19 cellular contexts compared by ENCODE assay signal in genomic region chr10:98516352-98516751, GRCh38.
"Had no signal": no experiment of that assay in that cellular context is flagged by ENCODE, and none has a peak within 500 bp of the region (broad histone marks: within the 10 kb centered on the region; RNA-seq: fewer than 3 reads in every experiment).

No MANE protein-coding gene starts in this region.

- H3K36me3 Mint-ChIP-seq: activated naive CD4-positive, alpha-beta T cell treated with anti-CD3 and anti-CD28 coated beads, Interleukin-2, amount 10 ng/mL, durations not matched to agents 7 days and 5 days; stimulated activated naive B cell treated with anti-CD40 and anti-IgM and Interleukin-4, amounts not matched to agents 10 μg/mL and 1 μg/mL and 100 μg/mL, for 72 hours had no signal

- H3K36me3 ChIP-seq: ascending aorta, breast epithelium, esophagus squamous epithelium had no signal

- H3K4me3 ChIP-seq: ascending aorta, breast epithelium, esophagus squamous epithelium had no signal

- H2AFZ ChIP-seq: parathyroid adenoma had no signal

- H3K27ac ChIP-seq: ascending aorta, esophagus squamous epithelium, parathyroid adenoma had no signal

- H3K9me3 ChIP-seq: ascending aorta, breast epithelium, esophagus squamous epithelium had no signal

- H3K4me3 Mint-ChIP-seq: activated CD4-positive, alpha-beta T cell treated with anti-CD3 and anti-CD28 coated beads, Interleukin-2, amount 10 ng/mL, durations not matched to agents 24 days and 14 days; activated CD8-positive, alpha-beta T cell treated with anti-CD3 and anti-CD28 coated beads, Interleukin-2, amount 10 ng/mL, durations not matched to agents 7 days and 5 days; activated naive CD4-positive, alpha-beta T cell treated with anti-CD3 and anti-CD28 coated beads, Interleukin-2, amount 10 ng/mL, durations not matched to agents 7 days and 5 days; activated naive CD8-positive, alpha-beta T cell treated with anti-CD3 and anti-CD28 coated beads, Interleukin-2, amount 50 U/mL, for 24 hours; activated T-cell treated with anti-CD3 and anti-CD28 coated beads, Interleukin-2, amount 50 U/mL, for 4 hours; dendritic cell treated with granulocyte-macrophage colony-stimulating factor and Interleukin-4, amounts not matched to agents 40 ng/mL and 50 ng/mL, for 4 days; nephron; stimulated activated naive B cell treated with anti-CD40 and anti-IgM and Interleukin-4, amounts not matched to agents 10 μg/mL and 1 μg/mL and 100 μg/mL, for 72 hours had no signal

- H3K4me1 Mint-ChIP-seq: activated CD4-positive, alpha-beta T cell treated with anti-CD3 and anti-CD28 coated beads, Interleukin-2, amount 10 ng/mL, durations not matched to agents 24 days and 14 days; activated naive CD4-positive, alpha-beta T cell treated with anti-CD3 and anti-CD28 coated beads, Interleukin-2, amount 10 ng/mL, durations not matched to agents 7 days and 5 days; activated naive CD8-positive, alpha-beta T cell treated with anti-CD3 and anti-CD28 coated beads, Interleukin-2, amount 50 U/mL, for 24 hours; stimulated activated naive B cell treated with anti-CD40 and anti-IgM and Interleukin-4, amounts not matched to agents 10 μg/mL and 1 μg/mL and 100 μg/mL, for 72 hours had no signal

- H3K9me3 Mint-ChIP-seq: activated CD4-positive, alpha-beta T cell treated with anti-CD3 and anti-CD28 coated beads, Interleukin-2, amount 10 ng/mL, durations not matched to agents 24 days and 14 days; activated naive CD4-positive, alpha-beta T cell treated with anti-CD3 and anti-CD28 coated beads, Interleukin-2, amount 10 ng/mL, durations not matched to agents 7 days and 5 days; activated naive CD8-positive, alpha-beta T cell treated with anti-CD3 and anti-CD28 coated beads, Interleukin-2, amount 50 U/mL, for 24 hours; activated T-cell treated with anti-CD3 and anti-CD28 coated beads, Interleukin-2, amount 50 U/mL, for 4 hours; nephron had no signal

- H3K27ac Mint-ChIP-seq: activated CD4-positive, alpha-beta T cell treated with anti-CD3 and anti-CD28 coated beads, Interleukin-2, amount 10 ng/mL, durations not matched to agents 24 days and 14 days; activated CD8-positive, alpha-beta T cell treated with anti-CD3 and anti-CD28 coated beads, Interleukin-2, amount 10 ng/mL, durations not matched to agents 7 days and 5 days; activated naive CD4-positive, alpha-beta T cell treated with anti-CD3 and anti-CD28 coated beads, Interleukin-2, amount 10 ng/mL, durations not matched to agents 7 days and 5 days; activated naive CD8-positive, alpha-beta T cell treated with anti-CD3 and anti-CD28 coated beads, Interleukin-2, amount 50 U/mL, for 24 hours; dendritic cell treated with granulocyte-macrophage colony-stimulating factor and Interleukin-4, amounts not matched to agents 40 ng/mL and 50 ng/mL, for 4 days; nephron; stimulated activated naive B cell treated with anti-CD40 and anti-IgM and Interleukin-4, amounts not matched to agents 10 μg/mL and 1 μg/mL and 100 μg/mL, for 72 hours had no signal

- DNase-seq: activated CD4-positive, alpha-beta T cell treated with anti-CD3 and anti-CD28 coated beads, Interleukin-2, amount 10 ng/mL, durations not matched to agents 24 days and 14 days; activated CD4-positive, CD25-positive, alpha-beta regulatory T cell; activated CD8-positive, alpha-beta T cell treated with anti-CD3 and anti-CD28 coated beads, Interleukin-2, amount 10 ng/mL, durations not matched to agents 7 days and 5 days; activated naive CD4-positive, alpha-beta T cell treated with anti-CD3 and anti-CD28 coated beads, Interleukin-2, amount 10 ng/mL, durations not matched to agents 7 days and 5 days; activated naive CD8-positive, alpha-beta T cell treated with anti-CD3 and anti-CD28 coated beads, Interleukin-2, amount 50 U/mL, for 24 hours; activated T-cell treated with anti-CD3 and anti-CD28 coated beads, Interleukin-2, amount 50 U/mL, for 4 hours; effector memory CD4-positive, alpha-beta T cell; esophagus squamous epithelium; left cardiac atrium; midbrain; stimulated activated naive B cell treated with anti-CD40 and anti-IgM and Interleukin-4, amounts not matched to agents 10 μg/mL and 1 μg/mL and 100 μg/mL, for 72 hours; T-helper 1 cell; T-helper 9 cell had no signal

- H3K9ac ChIP-seq: parathyroid adenoma had no signal

- H3K27me3 ChIP-seq: ascending aorta, breast epithelium, esophagus squamous epithelium had no signal

- ATAC-seq: activated CD8-positive, alpha-beta T cell treated with anti-CD3 and anti-CD28 coated beads, Interleukin-2, amount 10 ng/mL, durations not matched to agents 7 days and 5 days; activated naive CD8-positive, alpha-beta T cell treated with anti-CD3 and anti-CD28 coated beads, Interleukin-2, amount 50 U/mL, for 24 hours; activated T-cell treated with anti-CD3 and anti-CD28 coated beads, Interleukin-2, amount 50 U/mL, for 4 hours; left cardiac atrium; sciatic nerve; stimulated activated naive B cell treated with anti-CD40 and anti-IgM and Interleukin-4, amounts not matched to agents 10 μg/mL and 1 μg/mL and 100 μg/mL, for 72 hours had no signal

- H3K79me2 ChIP-seq: parathyroid adenoma had no signal

- H3K4me1 ChIP-seq: ascending aorta, breast epithelium, esophagus squamous epithelium, parathyroid adenoma had no signal
